8 cellular contexts compared by ENCODE assay signal in genomic region chr16:50326835-50327465, GRCh38. TPM values are rescaled to one million over a fixed set of nuclear protein-coding genes. Genes with fewer than 3 reads are reported as not detected.
DNase-seq lines count a peak whose midpoint lies in the region; ATAC-seq, FAIRE-seq and TF ChIP-seq lines count a peak whose summit lies in the region.

No MANE protein-coding gene starts in this region.

- H3K4me3 ChIP-seq in GM12875 (ENCODE audit: low read depth, low read length) (no peak overlapping the region), HEK293 (ENCODE audit: low read depth, low read length) (no peak overlapping the region), kidney (ENCODE audit: low read length in 2 of 2) (no peak overlapping the region)

- H3K9ac ChIP-seq in kidney (ENCODE audit: low read length in 2 of 2): no peak overlapping the region

- no peak for FAIRE-seq in kidney (lab: Jason Lieb, UNC)

- CTCF ChIA-PET in HEK293 (lab: Yijun Ruan, JAX): interaction anchor here (0.6 to 3.7 kb wide), 15 partner anchors 10 to 479 kb away, joined by 3 to 25 read pairs (median 4); no protein-coding TSS in a partner anchor

- no peak for ATAC-seq in GM19324 (IDR thresholded peaks at IDR 0.05; ENCODE audit: low FRiP score, unreplicated experiment)

- intact Hi-C loops in kidney (cut with DNase I): no loop called here

- no peak overlapping the region for H3K27ac ChIP-seq in HEK293 (ENCODE audit: extremely low read depth, low read depth, low read length)
- no peak overlapping the region for H3K27ac ChIP-seq in kidney (ENCODE audit: low read depth in 2 of 2, low read length in 2 of 2)

- peak; percentile 74; the same call in 1 of the 2 replicates for TF ChIP-seq CTCF in GM12875 (IDR thresholded peaks at IDR 0.05; ENCODE audit: borderline replicate concordance, insufficient read depth, low read depth, low read length)
- TF ChIP-seq CTCF in HEK293 (tag by site-specific recombination; IDR thresholded peaks at IDR 0.05): 0 out of 2 replicates have a peak, but pooled peaks have one; percentile 12
- TF ChIP-seq CTCF in kidney (IDR thresholded peaks at IDR 0.05; ENCODE audit: borderline replicate concordance, extremely low read depth, insufficient read depth): peak; percentile 20

- H3K9me3 ChIP-seq in HEK293 (ENCODE audit: control insufficient read depth, insufficient read depth, low read depth, low read length) (no peaks in the 10 kb centered on the region), kidney (ENCODE audit: control insufficient read depth in 1 of 2, low read length in 2 of 2) (no peaks in the 10 kb centered on the region)

- POLR2A ChIA-PET in HEK293 (lab: Yijun Ruan, JAX): no interaction called here

- H3K4me1 ChIP-seq in HEK293 (ENCODE audit: control insufficient read depth, insufficient read depth, low read length) (no peaks in the 10 kb centered on the region), kidney (ENCODE audit: control insufficient read depth in 1 of 2, insufficient read depth in 1 of 2, low read depth in 1 of 2, low read length in 2 of 2) (no peaks in the 10 kb centered on the region)

- peak; percentile 14 for DNase-seq in SKM-1 (lab: John Stamatoyannopoulos, UW; ENCODE audit: unreplicated experiment)
- DNase-seq in activated naive CD8-positive, alpha-beta T cell treated with anti-CD3 and anti-CD28 coated beads, Interleukin-2, amount 50 U/mL, for 16 hours (ENCODE audit: low read depth, low spot score): peak; percentile 21
- DNase-seq in kidney: no peak
- DNase-seq in stimulated activated CD8-positive, alpha-beta memory T cell treated with anti-CD3 and anti-CD28 coated beads, Interleukin-2, amount 100 ng/mL, for 48 hours (ENCODE audit: low read depth in 2 of 2): peak; percentile 34 to 48
- DNase-seq in NCI-H69 (lab: John Stamatoyannopoulos, UW): no peak

- peaks cover 4 to 86% of the 10 kb centered on the region in 2 experiments; a peak in 2 of 3 replicates for H3K36me3 ChIP-seq in HEK293 (ENCODE audit: control insufficient read depth in 2 of 2, insufficient read depth in 1 of 2, low read length in 2 of 2)
- H3K36me3 ChIP-seq in kidney (ENCODE audit: control insufficient read depth in 1 of 2, insufficient read depth in 2 of 2, low read length in 2 of 2): peaks cover 15 to 27% of the 10 kb centered on the region in 2 donors

TF ChIP-seq in HEK293, 187 proteins besides CTCF, POLR2A, EP300 and RAD21:
- TF ChIP-seq ZIC2 (tag by site-specific recombination; IDR thresholded peaks at IDR 0.05): no peak
- no peak for TF ChIP-seq BCL6B (tag by site-specific recombination; IDR thresholded peaks at IDR 0.05)
- TF ChIP-seq ZNF596 (tag by site-specific recombination; IDR thresholded peaks at IDR 0.05): no peak
- 0 out of 2 replicates have a peak, but pooled peaks have one; percentile 7 for TF ChIP-seq ZNF654 (tag by site-specific recombination; IDR thresholded peaks at IDR 0.05; ENCODE audit: low read depth)
- TF ChIP-seq YY1 (tag by site-specific recombination; IDR thresholded peaks at IDR 0.05): no peak
- TF ChIP-seq ZNF514 (tag by site-specific recombination; IDR thresholded peaks at IDR 0.05): no peak
- TF ChIP-seq ZNF341 (tag by site-specific recombination; IDR thresholded peaks at IDR 0.05; ENCODE audit: low read depth): no peak
- no peak for TF ChIP-seq HOXA7 (CRISPR knock-in tag; IDR thresholded peaks at IDR 0.05; ENCODE audit: borderline replicate concordance)

RNA-seq across cellular contexts. Expression of gene BRD7, which starts 41.8 kb away (rescaled TPM):
- total RNA-seq in kidney: 68.0 TPM
- polyA plus RNA-seq in kidney (ENCODE audit: insufficient read depth, low read depth, low replicate concordance): 44.1 TPM

Comparison
In these comparisons a context has a peak if more than half of its experiments do, and no peak if none do; other contexts are left out.
1. CTCF ChIP-seq: peak in every context shown above with its lines; median percentile 74 in GM12875; 20 in kidney; 12 in HEK293.
2. DNase-seq: peak in SKM-1 (single experiment), activated naive CD8-positive, alpha-beta T cell treated with anti-CD3 and anti-CD28 coated beads, Interleukin-2, amount 50 U/mL, for 16 hours (single experiment) and stimulated activated CD8-positive, alpha-beta memory T cell treated with anti-CD3 and anti-CD28 coated beads, Interleukin-2, amount 100 ng/mL, for 48 hours (2 of 2); none in kidney (single experiment) and NCI-H69 (single experiment).